1 cellular context compared by ENCODE assay signal in the genomic region with DNA sequence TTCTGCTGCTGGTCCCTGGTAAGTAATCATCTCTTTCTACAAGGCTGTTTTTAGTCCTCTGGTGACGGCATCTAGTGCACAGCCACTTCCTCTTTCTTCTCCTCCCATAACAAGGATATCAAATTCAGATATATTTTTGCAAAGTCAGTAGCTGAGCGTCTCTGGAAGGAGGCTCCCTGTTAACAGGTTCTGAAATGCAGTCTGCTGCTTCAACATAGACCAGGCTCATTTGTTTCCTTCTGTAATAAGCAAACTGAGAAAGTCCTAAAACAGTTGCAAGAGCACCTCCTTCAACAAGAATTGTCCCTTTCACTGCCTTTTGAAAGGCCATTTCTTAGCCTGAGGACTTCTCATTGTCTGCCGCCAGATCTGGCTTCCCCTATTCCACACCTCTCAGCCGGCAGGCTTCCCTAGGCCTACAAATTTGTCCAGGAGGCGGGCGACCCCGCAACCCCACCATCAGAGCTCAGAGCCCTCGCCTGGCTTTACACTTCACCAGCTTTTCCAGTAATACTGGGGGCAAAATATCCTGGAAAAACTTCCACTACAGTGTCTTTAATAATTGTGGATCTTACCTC.
TF ChIP-seq lines count a peak whose summit lies in the region.

No MANE protein-coding gene starts in this region.

TF ChIP-seq in K562, 482 proteins besides CTCF, POLR2A, EP300 and RAD21 (continued from another document and continues in another):
- TF ChIP-seq TRIM25 (IDR thresholded peaks at IDR 0.05; ENCODE audit: borderline replicate concordance) (no peak), THAP12 (CRISPR knock-in tag; IDR thresholded peaks at IDR 0.05) (no peak), IRF2 (CRISPR knock-in tag; IDR thresholded peaks at IDR 0.05) (no peak), PCBP1 (IDR thresholded peaks at IDR 0.05; ENCODE audit: low read depth, low read length, poor library complexity, severe bottlenecking) (no peak), ADNP (tag; IDR thresholded peaks at IDR 0.05) (no peak), LCOR (CRISPR knock-in tag; IDR thresholded peaks at IDR 0.05) (no peak), ARID2 (IDR thresholded peaks at IDR 0.05) (no peak), MEF2A (IDR thresholded peaks at IDR 0.05; ENCODE audit: control insufficient read depth, low read depth, low read length) (no peak), ZNF444 (CRISPR knock-in tag; IDR thresholded peaks at IDR 0.05) (no peak), MAFF (IDR thresholded peaks at IDR 0.05; ENCODE audit: low read length) (peak; percentile 70; the same call in 1 of the 2 replicates), L3MBTL2 (IDR thresholded peaks at IDR 0.05) (peak; percentile 45; the same call in 1 of the 2 replicates), MAFG (tag; conservative IDR thresholded peaks at IDR 0.05) (peak; percentile 77), CTBP1 (IDR thresholded peaks at IDR 0.05; ENCODE audit: borderline replicate concordance) (0 out of 2 replicates have a peak, but pooled peaks have one; percentile 38), ILF3 (IDR thresholded peaks at IDR 0.05; ENCODE audit: borderline replicate concordance) (no peak), DDX20 (tag; IDR thresholded peaks at IDR 0.05; ENCODE audit: low read depth) (no peak), CHD2 (IDR thresholded peaks at IDR 0.05; ENCODE audit: low read depth, low read length) (no peak), CREB1 (IDR thresholded peaks at IDR 0.05) (no peak), CREB1 (CRISPR knock-in tag; IDR thresholded peaks at IDR 0.05) (no peak), ZNF274 (IDR thresholded peaks at IDR 0.05; ENCODE audit: borderline replicate concordance, low read depth, low read length) (no peak), WHSC1 (IDR thresholded peaks at IDR 0.05; ENCODE audit: low read length) (no peak), GATAD2B (IDR thresholded peaks at IDR 0.05; ENCODE audit: borderline replicate concordance) (no peak), SMAD4 (CRISPR knock-in tag; conservative IDR thresholded peaks at IDR 0.05) (no peak), ZNF239 (CRISPR knock-in tag; IDR thresholded peaks at IDR 0.05) (no peak), CBX1 (IDR thresholded peaks at IDR 0.05; ENCODE audit: low read depth) (no peak), ATF6 (CRISPR knock-in tag; IDR thresholded peaks at IDR 0.05) (no peak), POLR3A (IDR thresholded peaks at IDR 0.05; ENCODE audit: borderline replicate concordance, extremely low read depth, insufficient read depth, insufficient read length) (no peak), GATA2 (CRISPR knock-in tag; IDR thresholded peaks at IDR 0.05) (no peak; the same call in 1 of the 2 replicates), SAFB2 (IDR thresholded peaks at IDR 0.05; ENCODE audit: borderline replicate concordance, low read depth, low read length, severe bottlenecking) (no peak), MAFK (IDR thresholded peaks at IDR 0.05; ENCODE audit: low read length) (peak; percentile 61; the same call in 1 of the 2 replicates), HDAC2 (IDR thresholded peaks at IDR 0.05) (0 out of 2 replicates have a peak, but pooled peaks have one; percentile 13), PCBP2 (IDR thresholded peaks at IDR 0.05; ENCODE audit: low read depth, low read length, poor library complexity, severe bottlenecking) (no peak), ZFX (CRISPR knock-in tag; IDR thresholded peaks at IDR 0.05) (peak; percentile 80), OTX1 (CRISPR knock-in tag; IDR thresholded peaks at IDR 0.05) (no peak), ZKSCAN3 (CRISPR knock-in tag; IDR thresholded peaks at IDR 0.05) (no peak), LEF1 (IDR thresholded peaks at IDR 0.05) (no peak; the same call in 1 of the 2 replicates), ZNF134 (CRISPR knock-in tag; conservative IDR thresholded peaks at IDR 0.05) (no peak), ZNF395 (CRISPR knock-in tag; IDR thresholded peaks at IDR 0.05) (peak; percentile 84), POLR2AphosphoS5 (IDR thresholded peaks at IDR 0.05; ENCODE audit: control insufficient read depth, insufficient read depth, low read depth, low read length) (0 out of 2 replicates have a peak, but pooled peaks have one; percentile 46), GABPA (tag; conservative IDR thresholded peaks at IDR 0.05; ENCODE audit: low read depth) (peak; percentile 42; the same call in 1 of the 2 replicates), TAF7 (tag; IDR thresholded peaks at IDR 0.05) (peak; percentile 26; the same call in 1 of the 2 replicates), ZNF780A (CRISPR knock-in tag; IDR thresholded peaks at IDR 0.05) (no peak), SUPT5H (IDR thresholded peaks at IDR 0.05) (peak; percentile 60; the same call in 1 of the 2 replicates)
- TF ChIP-seq, protein P1, sequence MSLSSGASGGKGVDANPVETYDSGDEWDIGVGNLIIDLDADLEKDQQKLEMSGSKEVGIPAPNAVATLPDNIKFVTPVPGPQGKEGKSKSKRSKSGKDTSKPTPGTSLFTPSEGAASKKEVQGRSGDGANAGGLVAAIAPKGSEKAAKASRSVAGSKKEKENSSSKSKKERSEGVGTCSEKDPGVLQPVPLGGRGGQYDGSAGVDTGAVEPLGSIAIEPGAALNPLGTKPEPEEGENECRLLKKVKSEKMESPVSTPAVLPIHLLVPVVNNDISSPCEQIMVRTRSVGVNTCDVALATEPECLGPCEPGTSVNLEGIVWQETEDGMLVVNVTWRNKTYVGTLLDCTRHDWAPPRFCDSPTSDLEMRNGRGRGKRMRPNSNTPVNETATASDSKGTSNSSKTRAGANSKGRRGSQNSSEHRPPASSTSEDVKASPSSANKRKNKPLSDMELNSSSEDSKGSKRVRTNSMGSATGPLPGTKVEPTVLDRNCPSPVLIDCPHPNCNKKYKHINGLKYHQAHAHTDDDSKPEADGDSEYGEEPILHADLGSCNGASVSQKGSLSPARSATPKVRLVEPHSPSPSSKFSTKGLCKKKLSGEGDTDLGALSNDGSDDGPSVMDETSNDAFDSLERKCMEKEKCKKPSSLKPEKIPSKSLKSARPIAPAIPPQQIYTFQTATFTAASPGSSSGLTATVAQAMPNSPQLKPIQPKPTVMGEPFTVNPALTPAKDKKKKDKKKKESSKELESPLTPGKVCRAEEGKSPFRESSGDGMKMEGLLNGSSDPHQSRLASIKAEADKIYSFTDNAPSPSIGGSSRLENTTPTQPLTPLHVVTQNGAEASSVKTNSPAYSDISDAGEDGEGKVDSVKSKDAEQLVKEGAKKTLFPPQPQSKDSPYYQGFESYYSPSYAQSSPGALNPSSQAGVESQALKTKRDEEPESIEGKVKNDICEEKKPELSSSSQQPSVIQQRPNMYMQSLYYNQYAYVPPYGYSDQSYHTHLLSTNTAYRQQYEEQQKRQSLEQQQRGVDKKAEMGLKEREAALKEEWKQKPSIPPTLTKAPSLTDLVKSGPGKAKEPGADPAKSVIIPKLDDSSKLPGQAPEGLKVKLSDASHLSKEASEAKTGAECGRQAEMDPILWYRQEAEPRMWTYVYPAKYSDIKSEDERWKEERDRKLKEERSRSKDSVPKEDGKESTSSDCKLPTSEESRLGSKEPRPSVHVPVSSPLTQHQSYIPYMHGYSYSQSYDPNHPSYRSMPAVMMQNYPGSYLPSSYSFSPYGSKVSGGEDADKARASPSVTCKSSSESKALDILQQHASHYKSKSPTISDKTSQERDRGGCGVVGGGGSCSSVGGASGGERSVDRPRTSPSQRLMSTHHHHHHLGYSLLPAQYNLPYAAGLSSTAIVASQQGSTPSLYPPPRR (CRISPR knock-in tag; IDR thresholded peaks at IDR 0.05; ENCODE audit: borderline replicate concordance) = no peak
- TF ChIP-seq, protein P2, sequence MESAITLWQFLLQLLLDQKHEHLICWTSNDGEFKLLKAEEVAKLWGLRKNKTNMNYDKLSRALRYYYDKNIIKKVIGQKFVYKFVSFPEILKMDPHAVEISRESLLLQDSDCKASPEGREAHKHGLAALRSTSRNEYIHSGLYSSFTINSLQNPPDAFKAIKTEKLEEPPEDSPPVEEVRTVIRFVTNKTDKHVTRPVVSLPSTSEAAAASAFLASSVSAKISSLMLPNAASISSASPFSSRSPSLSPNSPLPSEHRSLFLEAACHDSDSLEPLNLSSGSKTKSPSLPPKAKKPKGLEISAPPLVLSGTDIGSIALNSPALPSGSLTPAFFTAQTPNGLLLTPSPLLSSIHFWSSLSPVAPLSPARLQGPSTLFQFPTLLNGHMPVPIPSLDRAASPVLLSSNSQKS (CRISPR knock-in tag; IDR thresholded peaks at IDR 0.05) = no peak
- TF ChIP-seq, protein P3, sequence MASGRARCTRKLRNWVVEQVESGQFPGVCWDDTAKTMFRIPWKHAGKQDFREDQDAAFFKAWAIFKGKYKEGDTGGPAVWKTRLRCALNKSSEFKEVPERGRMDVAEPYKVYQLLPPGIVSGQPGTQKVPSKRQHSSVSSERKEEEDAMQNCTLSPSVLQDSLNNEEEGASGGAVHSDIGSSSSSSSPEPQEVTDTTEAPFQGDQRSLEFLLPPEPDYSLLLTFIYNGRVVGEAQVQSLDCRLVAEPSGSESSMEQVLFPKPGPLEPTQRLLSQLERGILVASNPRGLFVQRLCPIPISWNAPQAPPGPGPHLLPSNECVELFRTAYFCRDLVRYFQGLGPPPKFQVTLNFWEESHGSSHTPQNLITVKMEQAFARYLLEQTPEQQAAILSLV (tag; IDR thresholded peaks at IDR 0.05) = no peak
- TF ChIP-seq, protein P4, sequence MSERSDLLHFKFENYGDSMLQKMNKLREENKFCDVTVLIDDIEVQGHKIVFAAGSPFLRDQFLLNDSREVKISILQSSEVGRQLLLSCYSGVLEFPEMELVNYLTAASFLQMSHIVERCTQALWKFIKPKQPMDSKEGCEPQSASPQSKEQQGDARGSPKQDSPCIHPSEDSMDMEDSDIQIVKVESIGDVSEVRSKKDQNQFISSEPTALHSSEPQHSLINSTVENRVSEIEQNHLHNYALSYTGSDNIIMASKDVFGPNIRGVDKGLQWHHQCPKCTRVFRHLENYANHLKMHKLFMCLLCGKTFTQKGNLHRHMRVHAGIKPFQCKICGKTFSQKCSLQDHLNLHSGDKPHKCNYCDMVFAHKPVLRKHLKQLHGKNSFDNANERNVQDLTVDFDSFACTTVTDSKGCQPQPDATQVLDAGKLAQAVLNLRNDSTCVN (CRISPR knock-in tag; IDR thresholded peaks at IDR 0.05) = no peak
- TF ChIP-seq, protein P5, sequence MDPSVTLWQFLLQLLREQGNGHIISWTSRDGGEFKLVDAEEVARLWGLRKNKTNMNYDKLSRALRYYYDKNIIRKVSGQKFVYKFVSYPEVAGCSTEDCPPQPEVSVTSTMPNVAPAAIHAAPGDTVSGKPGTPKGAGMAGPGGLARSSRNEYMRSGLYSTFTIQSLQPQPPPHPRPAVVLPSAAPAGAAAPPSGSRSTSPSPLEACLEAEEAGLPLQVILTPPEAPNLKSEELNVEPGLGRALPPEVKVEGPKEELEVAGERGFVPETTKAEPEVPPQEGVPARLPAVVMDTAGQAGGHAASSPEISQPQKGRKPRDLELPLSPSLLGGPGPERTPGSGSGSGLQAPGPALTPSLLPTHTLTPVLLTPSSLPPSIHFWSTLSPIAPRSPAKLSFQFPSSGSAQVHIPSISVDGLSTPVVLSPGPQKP (CRISPR knock-in tag; IDR thresholded peaks at IDR 0.05) = no peak
